19 cellular contexts compared by ENCODE assay signal in the genomic region with DNA sequence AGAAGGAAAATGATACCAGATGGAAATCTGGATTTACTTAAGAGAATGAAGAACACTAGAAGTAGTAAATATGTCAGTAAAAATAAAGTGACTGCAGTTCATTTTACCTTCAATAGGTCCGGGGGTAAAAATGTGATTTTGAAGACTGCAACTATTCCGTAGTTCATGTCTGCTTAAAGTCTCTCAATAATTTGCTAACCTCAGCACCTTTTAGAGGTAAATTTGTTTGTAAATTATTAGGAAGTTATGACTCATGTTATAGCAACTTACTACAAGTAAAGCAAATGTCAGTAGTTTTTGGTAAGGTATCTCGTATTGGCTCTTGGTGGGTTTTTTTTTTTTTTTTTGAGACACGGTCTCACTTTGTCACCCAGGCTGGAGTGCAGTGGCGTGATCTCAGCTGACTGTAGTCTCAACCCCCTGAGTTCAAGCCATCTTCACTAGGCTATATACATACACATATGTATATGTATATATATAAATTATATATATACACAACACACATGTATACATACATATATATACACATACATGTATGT. TPM values are rescaled to one million over a fixed set of nuclear protein-coding genes. Genes with fewer than 3 reads are reported as not detected.
DNase-seq lines count a peak whose midpoint lies in the region; ATAC-seq, FAIRE-seq and TF ChIP-seq lines count a peak whose summit lies in the region.
"Had no signal": no experiment of that assay in that cellular context is flagged by ENCODE, and none has a peak within 500 bp of the region (broad histone marks: within the 10 kb centered on the region; RNA-seq: fewer than 3 reads in every experiment).

No MANE protein-coding gene starts in this region.

- H2BK120ac ChIP-seq in H1 (replicated peaks; ENCODE audit: low read depth, low read length): no peak overlapping the region

- peak overlapping the region; percentile 39 for H3K27ac Mint-ChIP-seq in activated CD4-positive, alpha-beta T cell treated with anti-CD3 and anti-CD28 coated beads for 36 hours
- no peak overlapping the region for H3K27ac Mint-ChIP-seq in activated CD4-positive, alpha-beta T cell treated with anti-CD3 and anti-CD28 coated beads, Interleukin-2, amount 10 ng/mL, durations not matched to agents 7 days and 5 days

- no peaks in the 10 kb centered on the region for H3K27me3 Mint-ChIP-seq in activated CD4-positive, alpha-beta T cell treated with anti-CD3 and anti-CD28 coated beads for 36 hours
- no peaks in the 10 kb centered on the region for H3K27me3 Mint-ChIP-seq in activated CD4-positive, alpha-beta T cell treated with anti-CD3 and anti-CD28 coated beads, Interleukin-2, amount 10 ng/mL, durations not matched to agents 7 days and 5 days

- H2AK5ac ChIP-seq in H1 (ENCODE audit: low read depth, low read length): no peak overlapping the region

- H2BK15ac ChIP-seq in H1 (ENCODE audit: low read length): no peak overlapping the region

- H3K23me2 ChIP-seq in H1 (ENCODE audit: low read depth, low read length): no peaks in the 10 kb centered on the region

- H3K4me3 Mint-ChIP-seq in activated CD4-positive, alpha-beta T cell treated with anti-CD3 and anti-CD28 coated beads for 36 hours: no peak overlapping the region
- no peak overlapping the region for H3K4me3 Mint-ChIP-seq in activated CD4-positive, alpha-beta T cell treated with anti-CD3 and anti-CD28 coated beads, Interleukin-2, amount 10 ng/mL, durations not matched to agents 7 days and 5 days

- intact Hi-C loops in activated CD4-positive, alpha-beta T cell treated with anti-CD3 and anti-CD28 coated beads for 36 hours (cut with DNase I, micrococcal nuclease): no loop called here
- intact Hi-C loops in PC-3 (cut with micrococcal nuclease): no loop called here

- H3K79me2 ChIP-seq in H1 (ENCODE audit: control insufficient read depth in 1 of 2, insufficient read depth in 2 of 2, low read length in 2 of 2) (no peaks in the 10 kb centered on the region), PC-3 (ENCODE audit: low read length) (no peaks in the 10 kb centered on the region)

- H3K4me1 Mint-ChIP-seq in activated CD4-positive, alpha-beta T cell treated with anti-CD3 and anti-CD28 coated beads for 36 hours: peaks cover 25% of the 10 kb centered on the region
- H3K4me1 Mint-ChIP-seq in activated CD4-positive, alpha-beta T cell treated with anti-CD3 and anti-CD28 coated beads, Interleukin-2, amount 10 ng/mL, durations not matched to agents 7 days and 5 days: peaks cover 5% of the 10 kb centered on the region

- H3K4me3 ChIP-seq in A549 (no peak overlapping the region), H1 (ENCODE audit: extremely low read depth in 1 of 4, insufficient read depth in 2 of 4, low read depth in 3 of 4, low read length in 4 of 4) (no peak overlapping the region), PC-3 (ENCODE audit: low read length) (no peak overlapping the region)

- no peaks in the 10 kb centered on the region for H3K9me2 ChIP-seq in PC-3 (replicated peaks; ENCODE audit: low read length)

- H4K20me1 ChIP-seq in H1 (replicated peaks in 1 of 2; ENCODE audit: control insufficient read depth in 1 of 2, insufficient read depth in 2 of 2, low read length in 2 of 2) (no peaks in the 10 kb centered on the region), PC-3 (ENCODE audit: low read length) (no peaks in the 10 kb centered on the region)

- H3K56ac ChIP-seq in H1 (replicated peaks; ENCODE audit: insufficient read length, low read depth, low read length): no peak overlapping the region

- no peak overlapping the region for H4K8ac ChIP-seq in H1 (ENCODE audit: extremely low read depth, insufficient read depth, low read length)

- H3K9me3 ChIP-seq in A549: no peaks in the 10 kb centered on the region
- H3K9me3 ChIP-seq in H1 (ENCODE audit: insufficient read depth in 2 of 2, low read depth in 1 of 2, low read length in 1 of 2): no peaks in the 10 kb centered on the region
- H3K9me3 ChIP-seq in PC-3 (ENCODE audit: low read length): no peaks in the 10 kb centered on the region

- no peaks in the 10 kb centered on the region for H3K36me3 ChIP-seq in H1 (ENCODE audit: control insufficient read depth in 2 of 4, insufficient read depth in 4 of 4, low read length in 3 of 4)
- no peaks in the 10 kb centered on the region for H3K36me3 ChIP-seq in PC-3 (ENCODE audit: low read depth, low read length)

- BruUV-seq in PC-3 (replicated peaks; lab: Mats Ljungman, UMichigan): no TSS peak

- no peaks in the 10 kb centered on the region for H3K9me3 Mint-ChIP-seq in activated CD4-positive, alpha-beta T cell treated with anti-CD3 and anti-CD28 coated beads for 36 hours (ENCODE audit: low read depth)
- H3K9me3 Mint-ChIP-seq in activated CD4-positive, alpha-beta T cell treated with anti-CD3 and anti-CD28 coated beads, Interleukin-2, amount 10 ng/mL, durations not matched to agents 7 days and 5 days: no peaks in the 10 kb centered on the region

- H3K27ac ChIP-seq in A549: no peak overlapping the region
- no peak overlapping the region for H3K27ac ChIP-seq in H1 (ENCODE audit: low read depth, low read length)
- H3K27ac ChIP-seq in PC-3 (ENCODE audit: low read length): no peak overlapping the region
- H3K27ac ChIP-seq: HL-60 had no signal

- H3K4me1 ChIP-seq in A549 (no peaks in the 10 kb centered on the region; the same call in 2 of the 3 replicates), H1 (replicated peaks in 1 of 4; ENCODE audit: control insufficient read depth in 3 of 4, insufficient read depth in 4 of 4, low read length in 3 of 4) (peaks cover 0 to 3% (median under 1%) of the 10 kb centered on the region in 4 experiments; a peak in 3 of 7 replicates), PC-3 (ENCODE audit: insufficient read depth, low read length) (no peaks in the 10 kb centered on the region)

- H3K14ac ChIP-seq in H1 (ENCODE audit: insufficient read length): no peak overlapping the region

- TF ChIP-seq EP300 in A549 (IDR thresholded peaks at IDR 0.05) (no peak), H1 (IDR thresholded peaks at IDR 0.05; ENCODE audit: borderline replicate concordance in 1 of 2, low read depth in 2 of 2, low read length in 2 of 2) (no peak)

- H3F3A ChIP-seq in PC-3 (ENCODE audit: low read length, unreplicated experiment): no peaks in the 10 kb centered on the region

- H4K91ac ChIP-seq in H1 (replicated peaks; ENCODE audit: insufficient read length, low read length): no peak overlapping the region

- H3K27me3 ChIP-seq in H1 (replicated peaks in 1 of 4; ENCODE audit: control insufficient read depth in 3 of 4, extremely low read depth in 1 of 4, insufficient read depth in 3 of 4, low read length in 3 of 4) (no peaks in the 10 kb centered on the region), PC-3 (ENCODE audit: low read length) (no peaks in the 10 kb centered on the region)

- H3K23ac ChIP-seq in H1 (ENCODE audit: insufficient read length): no peak overlapping the region

- H3K18ac ChIP-seq in H1 (ENCODE audit: extremely low read depth, low read length): no peak overlapping the region

- H3K4me2 ChIP-seq in A549 (no peak overlapping the region), H1 (ENCODE audit: insufficient read depth in 1 of 2, low read depth in 2 of 2, low read length in 2 of 2) (no peak overlapping the region), PC-3 (ENCODE audit: low read length) (no peak overlapping the region)

- no peak overlapping the region for H4K5ac ChIP-seq in H1 (ENCODE audit: insufficient read length, low read depth, low read length)

- TF ChIP-seq RAD21 in A549 (conservative IDR thresholded peaks at IDR 0.05 in 1 of 2, IDR thresholded peaks at IDR 0.05 in 1 of 2) (no peak), H1 (IDR thresholded peaks at IDR 0.05 in 1 of 2, conservative IDR thresholded peaks at IDR 0.05 in 1 of 2; ENCODE audit: low read depth in 2 of 2, low read length in 2 of 2) (no peak)

- H2BK12ac ChIP-seq in H1 (ENCODE audit: low read depth, low read length): no peak overlapping the region

- no peaks in the 10 kb centered on the region for H3K79me1 ChIP-seq in H1 (ENCODE audit: low read depth, low read length)

- peak; percentile 19 for ATAC-seq in activated CD4-positive, alpha-beta T cell treated with anti-CD3 and anti-CD28 coated beads for 36 hours
- ATAC-seq in A549 (no peak), SK-N-SH treated with all-trans-retinoic acid at 6 μM for 48 hours (peak; percentile 54; the same call in 2 of the 3 replicates), PC-3 (no peak)

- POLR2A ChIA-PET in activated CD4-positive, alpha-beta T cell treated with anti-CD3 and anti-CD28 coated beads for 36 hours (lab: Charles Lee): no interaction called here
- POLR2A ChIA-PET in activated CD4-positive, alpha-beta T cell treated with anti-CD3 and anti-CD28 coated beads, Interleukin-2, amount 10 ng/mL, durations not matched to agents 7 days and 5 days (lab: Charles Lee): no interaction called here
- POLR2A ChIA-PET in A549 (lab: Yijun Ruan, JAX) (no interaction called here), H1 (lab: Charles Lee; ENCODE audit: partially characterized antibody) (no interaction called here), PC-3 (lab: Charles Lee; ENCODE audit: unreplicated experiment) (no interaction called here)

- DNase-seq in activated CD4-positive, alpha-beta T cell treated with anti-CD3 and anti-CD28 coated beads for 36 hours: no peak
- no peak for DNase-seq in activated CD4-positive, alpha-beta T cell treated with anti-CD3 and anti-CD28 coated beads, Interleukin-2, amount 10 ng/mL, durations not matched to agents 7 days and 5 days
- DNase-seq in A549 (ENCODE audit: low read depth in 1 of 2, low spot score in 1 of 2) (no peak), H1 (ENCODE audit: low read depth in 1 of 2, low spot score in 2 of 2) (no peak), NCI-H2029 treated with DMSO at 0.1 percent for 48 hours (lab: John Stamatoyannopoulos, UW) (no peak), PC-3 (no peak), GM10266 (ENCODE audit: extremely low spot score) (no peak)
- DNase-seq: 8988T, DMS79 treated with DMSO at 0.1 percent for 48 hours, GOT3, MV-4-11, NCI-H1417 treated with DMSO at 0.1 percent for 48 hours, NCI-H2029, NCI-H2171 treated with DMSO at 0.1 percent for 48 hours, NCI-H446 treated with DMSO at 0.1 percent for 48 hours, NCI-H774 had no signal

- H2BK20ac ChIP-seq in H1 (ENCODE audit: low read length): no peak overlapping the region

- CTCF ChIA-PET in activated CD4-positive, alpha-beta T cell treated with anti-CD3 and anti-CD28 coated beads for 36 hours (lab: Charles Lee): interaction anchor here (0.9 kb wide), 1 partner anchor 66 kb away, joined by 4 read pairs; no protein-coding TSS in a partner anchor
- CTCF ChIA-PET in activated CD4-positive, alpha-beta T cell treated with anti-CD3 and anti-CD28 coated beads, Interleukin-2, amount 10 ng/mL, durations not matched to agents 7 days and 5 days (lab: Charles Lee): no interaction called here
- CTCF ChIA-PET in A549 (lab: Yijun Ruan, JAX): no interaction called here
- CTCF ChIA-PET in H1 (lab: Charles Lee; ENCODE audit: partially characterized antibody): no interaction called here
- CTCF ChIA-PET in PC-3 (lab: Charles Lee): no interaction called here

- TF ChIP-seq CTCF in A549 (IDR thresholded peaks at IDR 0.05) (no peak), H1 (IDR thresholded peaks at IDR 0.05; ENCODE audit: control extremely low read depth in 1 of 3, insufficient read depth in 1 of 3, low read depth in 1 of 3, low read length in 3 of 3) (no peak), PC-3 (conservative IDR thresholded peaks at IDR 0.05; ENCODE audit: low read depth, low read length) (no peak), GM10266 (IDR thresholded peaks at IDR 0.05; ENCODE audit: control insufficient read depth, insufficient read depth, low read depth, missing control alignments) (no peak)

- FAIRE-seq in A549 (lab: Jason Lieb, UNC): no peak
- FAIRE-seq in H1 (lab: Jason Lieb, UNC): no peak
- FAIRE-seq: HTR-8/SVneo had no signal

- H2BK5ac ChIP-seq in H1 (ENCODE audit: low read depth, low read length): no peak overlapping the region

- WGBS in A549 (ENCODE audit: missing lambda C conversion rate): 91% methylated on average over 5 of the region's 5 CpGs
- WGBS in H1 (ENCODE audit: extremely low coverage in 1 of 2, insufficient coverage in 1 of 2, insufficient read length in 1 of 2, insufficient replicate concordance in 2 of 2, low coverage in 1 of 2, low lambda C conversion rate in 2 of 2, missing lambda C conversion rate in 1 of 2), 2 experiments: 92% methylated on average over 5 of the region's 5 CpGs; no CpG with 5 or more reads in 1 of the 2 experiments

- peaks cover 1% of the 10 kb centered on the region for H3K36me3 Mint-ChIP-seq in activated CD4-positive, alpha-beta T cell treated with anti-CD3 and anti-CD28 coated beads for 36 hours (ENCODE audit: low read depth)
- H3K36me3 Mint-ChIP-seq in activated CD4-positive, alpha-beta T cell treated with anti-CD3 and anti-CD28 coated beads, Interleukin-2, amount 10 ng/mL, durations not matched to agents 7 days and 5 days (ENCODE audit: low read depth): peaks cover 8% of the 10 kb centered on the region

- H2AFZ ChIP-seq in H1 (ENCODE audit: low read length) (no peak overlapping the region), PC-3 (ENCODE audit: low read length) (no peak overlapping the region)

- H3K9ac ChIP-seq in H1 (replicated peaks in 1 of 4; ENCODE audit: extremely low read depth in 1 of 4, low read depth in 3 of 4, low read length in 3 of 4) (no peak overlapping the region), PC-3 (ENCODE audit: low read length) (no peak overlapping the region)

- TF ChIP-seq POLR2A in A549 (IDR thresholded peaks at IDR 0.05; ENCODE audit: low read length) (no peak), H1 (IDR thresholded peaks at IDR 0.05; ENCODE audit: control extremely low read depth in 1 of 2, low read depth in 2 of 2, low read length in 2 of 2) (no peak)

- no peak overlapping the region for H3K4ac ChIP-seq in H1 (replicated peaks; ENCODE audit: insufficient read length, low read depth, low read length)

RNA-seq across cellular contexts. Expression of gene BICRAL, which starts 32.1 kb away (rescaled TPM):
- 10 to 100 TPM; 11.5 to 14.3 TPM for total RNA-seq in activated CD4-positive, alpha-beta T cell treated with anti-CD3 and anti-CD28 coated beads for 36 hours
- total RNA-seq in activated CD4-positive, alpha-beta T cell treated with anti-CD3 and anti-CD28 coated beads, Interleukin-2, amount 10 ng/mL, durations not matched to agents 7 days and 5 days: 10 to 100 TPM; 23.4 to 27.8 TPM
- polyA plus RNA-seq in A549 (2011; rRNA removed) (8.6 and 9.0 TPM in 2 replicates), A549 (2017; fragmentation: RNase III; extraction: RNeasy Plus Mini Kit Qiagen cat#74134 plus additional on column Dnase treatment) (2.9 to 3.5 TPM (median 3.3 TPM) in 3 replicates), H1 (2011; rRNA removed) (6.9 and 9.4 TPM in 2 replicates)
- 2.7 and 3.5 TPM in 2 replicates for polyA plus RNA-seq in A549 (2012; cell fraction: cytosol; rRNA removed)
- polyA plus RNA-seq in A549 (2012; cell fraction: nucleus; rRNA removed): 2.6 and 2.9 TPM in 2 replicates
- 11.6 and 15.3 TPM in 2 replicates for polyA minus RNA-seq in A549 (2011; rRNA and poly(A)+ RNA removed)
- total RNA-seq in H1 (2021; fragmentation: NEBNext Ultra II Directional; extraction: Animal tissue kit (Norgen Biotek cat#: 25700)): 12.2 and 12.7 TPM in 2 replicates
- polyA plus RNA-seq in H1 (2011; cell fraction: cytosol; rRNA removed): 7.6 TPM
- 6.5 TPM for polyA plus RNA-seq in H1 (2011; cell fraction: nucleus; rRNA removed)
- polyA plus RNA-seq in H1 (2012, experiment 1 of 2): 4.7 to 6.8 TPM (median 5.4 TPM) in 4 replicates
- polyA plus RNA-seq in H1 (2012, experiment 2 of 2): 0.54 TPM
- polyA plus RNA-seq in H1 (2013, experiment 1 of 2): 5.9 TPM
- 5.5 TPM for polyA plus RNA-seq in H1 (2013, experiment 2 of 2)
- 34.5 and 34.8 TPM in 2 replicates for polyA minus RNA-seq in H1 (2011; rRNA and poly(A)+ RNA removed)
- polyA minus RNA-seq in H1 (2011; cell fraction: cytosol; rRNA and poly(A)+ RNA removed): 11.2 TPM
- 14.8 TPM for polyA minus RNA-seq in H1 (2011; cell fraction: nucleus; rRNA and poly(A)+ RNA removed)
- total RNA-seq in PC-3 (2014; rRNA removed): 3.3 and 3.5 TPM in 2 replicates

Comparison
In these comparisons a context has a peak if more than half of its experiments do, and no peak if none do; other contexts are left out.
1. ATAC-seq: peak in activated CD4-positive, alpha-beta T cell treated with anti-CD3 and anti-CD28 coated beads for 36 hours (single experiment) and SK-N-SH treated with all-trans-retinoic acid at 6 μM for 48 hours (single experiment); none in A549 (0 of 2) and PC-3 (single experiment).